In the genomic region with DNA sequence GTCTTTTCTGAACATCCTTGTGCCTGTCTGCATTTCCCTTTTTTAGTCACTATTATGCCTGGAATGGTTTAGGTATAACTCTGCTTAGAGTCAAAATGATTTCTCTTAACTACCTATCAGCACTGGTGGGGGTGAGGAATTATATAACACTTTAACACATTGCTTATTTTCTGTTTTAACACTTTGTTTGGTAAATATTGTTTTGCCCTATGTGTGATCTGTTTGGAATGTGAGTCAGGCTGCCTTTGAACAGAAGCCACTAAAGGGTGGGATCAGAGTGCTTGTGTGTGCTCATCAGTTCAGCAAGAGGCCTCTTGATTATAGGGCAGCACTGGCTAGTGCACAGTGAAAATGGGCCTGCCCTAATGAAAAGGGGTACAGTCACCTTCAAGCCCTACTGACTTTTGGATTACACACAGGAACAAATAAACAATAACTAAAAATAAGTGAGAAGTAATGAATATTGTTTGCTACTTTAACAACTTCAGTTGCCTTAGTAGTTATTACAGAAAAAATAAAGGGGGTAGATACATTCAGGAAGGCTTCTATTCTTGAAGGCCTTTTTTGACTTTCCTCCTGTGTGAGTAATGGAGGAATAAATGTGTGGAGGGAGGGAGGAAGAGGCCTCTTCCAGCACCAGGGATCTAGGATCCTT, we compare ENCODE assay signal across 1 cellular context.
TF ChIP-seq lines count a peak whose summit lies in the region.

No MANE protein-coding gene starts in this region.

TF ChIP-seq in HepG2, 621 proteins besides CTCF, POLR2A, EP300 and RAD21 (continued from another document and continues in another):
- peak; percentile 74 for TF ChIP-seq ELF3 (CRISPR knock-in tag; IDR thresholded peaks at IDR 0.05)
- 0 out of 2 replicates have a peak, but pooled peaks have one; percentile 25 for TF ChIP-seq KMT2B (CRISPR knock-in tag; IDR thresholded peaks at IDR 0.05)
- TF ChIP-seq ARHGAP35 (CRISPR knock-in tag; IDR thresholded peaks at IDR 0.05; ENCODE audit: borderline replicate concordance) = no peak
- TF ChIP-seq ZNF329 (CRISPR knock-in tag; IDR thresholded peaks at IDR 0.05; ENCODE audit: low read depth) = no peak
- no peak; the same call in 1 of the 2 replicates for TF ChIP-seq HOXA3 (CRISPR knock-in tag; IDR thresholded peaks at IDR 0.05)
- TF ChIP-seq ZSCAN9 (CRISPR knock-in tag; IDR thresholded peaks at IDR 0.05; ENCODE audit: borderline replicate concordance) = no peak; the same call in 1 of the 2 replicates
- peak; percentile 46; the same call in 1 of the 2 replicates for TF ChIP-seq CREM (IDR thresholded peaks at IDR 0.05)
- no peak for TF ChIP-seq CREM (CRISPR knock-in tag; IDR thresholded peaks at IDR 0.05)
- no peak for TF ChIP-seq USF2 (IDR thresholded peaks at IDR 0.05; ENCODE audit: low read depth, low read length)
- TF ChIP-seq USF2 (CRISPR knock-in tag; IDR thresholded peaks at IDR 0.05; ENCODE audit: borderline replicate concordance) = no peak
- TF ChIP-seq DMAP1 (CRISPR knock-in tag; IDR thresholded peaks at IDR 0.05) = 0 out of 2 replicates have a peak, but pooled peaks have one; percentile 24
- TF ChIP-seq NR2F6 (IDR thresholded peaks at IDR 0.05) = peak; percentile 97
- TF ChIP-seq NR2F6 (CRISPR knock-in tag; IDR thresholded peaks at IDR 0.05) = peak; percentile 94
- TF ChIP-seq, protein P1, sequence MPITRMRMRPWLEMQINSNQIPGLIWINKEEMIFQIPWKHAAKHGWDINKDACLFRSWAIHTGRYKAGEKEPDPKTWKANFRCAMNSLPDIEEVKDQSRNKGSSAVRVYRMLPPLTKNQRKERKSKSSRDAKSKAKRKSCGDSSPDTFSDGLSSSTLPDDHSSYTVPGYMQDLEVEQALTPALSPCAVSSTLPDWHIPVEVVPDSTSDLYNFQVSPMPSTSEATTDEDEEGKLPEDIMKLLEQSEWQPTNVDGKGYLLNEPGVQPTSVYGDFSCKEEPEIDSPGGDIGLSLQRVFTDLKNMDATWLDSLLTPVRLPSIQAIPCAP (CRISPR knock-in tag; IDR thresholded peaks at IDR 0.05; ENCODE audit: low read depth) = no peak
- TF ChIP-seq ZNF883 (CRISPR knock-in tag; IDR thresholded peaks at IDR 0.05; ENCODE audit: not compliant biosample characterization) = no peak
- no peak for TF ChIP-seq SOX6 (IDR thresholded peaks at IDR 0.05)
- peak; percentile 67; the same call in 1 of the 2 replicates for TF ChIP-seq SOX6 (CRISPR knock-in tag; IDR thresholded peaks at IDR 0.05)
- TF ChIP-seq ZNF3 (CRISPR knock-in tag; IDR thresholded peaks at IDR 0.05) = 0 out of 2 replicates have a peak, but pooled peaks have one; percentile 36
- TF ChIP-seq, protein P2, sequence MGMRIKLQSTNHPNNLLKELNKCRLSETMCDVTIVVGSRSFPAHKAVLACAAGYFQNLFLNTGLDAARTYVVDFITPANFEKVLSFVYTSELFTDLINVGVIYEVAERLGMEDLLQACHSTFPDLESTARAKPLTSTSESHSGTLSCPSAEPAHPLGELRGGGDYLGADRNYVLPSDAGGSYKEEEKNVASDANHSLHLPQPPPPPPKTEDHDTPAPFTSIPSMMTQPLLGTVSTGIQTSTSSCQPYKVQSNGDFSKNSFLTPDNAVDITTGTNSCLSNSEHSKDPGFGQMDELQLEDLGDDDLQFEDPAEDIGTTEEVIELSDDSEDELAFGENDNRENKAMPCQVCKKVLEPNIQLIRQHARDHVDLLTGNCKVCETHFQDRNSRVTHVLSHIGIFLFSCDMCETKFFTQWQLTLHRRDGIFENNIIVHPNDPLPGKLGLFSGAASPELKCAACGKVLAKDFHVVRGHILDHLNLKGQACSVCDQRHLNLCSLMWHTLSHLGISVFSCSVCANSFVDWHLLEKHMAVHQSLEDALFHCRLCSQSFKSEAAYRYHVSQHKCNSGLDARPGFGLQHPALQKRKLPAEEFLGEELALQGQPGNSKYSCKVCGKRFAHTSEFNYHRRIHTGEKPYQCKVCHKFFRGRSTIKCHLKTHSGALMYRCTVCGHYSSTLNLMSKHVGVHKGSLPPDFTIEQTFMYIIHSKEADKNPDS (CRISPR knock-in tag; IDR thresholded peaks at IDR 0.05) = no peak
- TF ChIP-seq NR1H2 (CRISPR knock-in tag; IDR thresholded peaks at IDR 0.05; ENCODE audit: borderline replicate concordance, low read depth) = no peak
- TF ChIP-seq, protein P3, sequence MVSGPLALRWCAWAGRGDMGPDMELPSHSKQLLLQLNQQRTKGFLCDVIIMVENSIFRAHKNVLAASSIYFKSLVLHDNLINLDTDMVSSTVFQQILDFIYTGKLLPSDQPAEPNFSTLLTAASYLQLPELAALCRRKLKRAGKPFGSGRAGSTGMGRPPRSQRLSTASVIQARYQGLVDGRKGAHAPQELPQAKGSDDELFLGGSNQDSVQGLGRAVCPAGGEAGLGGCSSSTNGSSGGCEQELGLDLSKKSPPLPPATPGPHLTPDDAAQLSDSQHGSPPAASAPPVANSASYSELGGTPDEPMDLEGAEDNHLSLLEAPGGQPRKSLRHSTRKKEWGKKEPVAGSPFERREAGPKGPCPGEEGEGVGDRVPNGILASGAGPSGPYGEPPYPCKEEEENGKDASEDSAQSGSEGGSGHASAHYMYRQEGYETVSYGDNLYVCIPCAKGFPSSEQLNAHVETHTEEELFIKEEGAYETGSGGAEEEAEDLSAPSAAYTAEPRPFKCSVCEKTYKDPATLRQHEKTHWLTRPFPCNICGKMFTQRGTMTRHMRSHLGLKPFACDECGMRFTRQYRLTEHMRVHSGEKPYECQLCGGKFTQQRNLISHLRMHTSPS (CRISPR knock-in tag; IDR thresholded peaks at IDR 0.05; ENCODE audit: low read depth) = no peak
- peak; percentile 69; the same call in 1 of the 2 replicates for TF ChIP-seq MIER3 (CRISPR knock-in tag; IDR thresholded peaks at IDR 0.05; ENCODE audit: borderline replicate concordance)
- no peak; the same call in 1 of the 2 replicates for TF ChIP-seq STAT5B (CRISPR knock-in tag; IDR thresholded peaks at IDR 0.05)
- TF ChIP-seq, protein P4, sequence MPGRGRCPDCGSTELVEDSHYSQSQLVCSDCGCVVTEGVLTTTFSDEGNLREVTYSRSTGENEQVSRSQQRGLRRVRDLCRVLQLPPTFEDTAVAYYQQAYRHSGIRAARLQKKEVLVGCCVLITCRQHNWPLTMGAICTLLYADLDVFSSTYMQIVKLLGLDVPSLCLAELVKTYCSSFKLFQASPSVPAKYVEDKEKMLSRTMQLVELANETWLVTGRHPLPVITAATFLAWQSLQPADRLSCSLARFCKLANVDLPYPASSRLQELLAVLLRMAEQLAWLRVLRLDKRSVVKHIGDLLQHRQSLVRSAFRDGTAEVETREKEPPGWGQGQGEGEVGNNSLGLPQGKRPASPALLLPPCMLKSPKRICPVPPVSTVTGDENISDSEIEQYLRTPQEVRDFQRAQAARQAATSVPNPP (CRISPR knock-in tag; IDR thresholded peaks at IDR 0.05) = no peak
- no peak for TF ChIP-seq SP2 (CRISPR knock-in tag; IDR thresholded peaks at IDR 0.05)
- peak; percentile 39; the same call in 1 of the 2 replicates for TF ChIP-seq NCOA2 (CRISPR knock-in tag; IDR thresholded peaks at IDR 0.05)
- no peak for TF ChIP-seq JUN (CRISPR knock-in tag; IDR thresholded peaks at IDR 0.05)
- TF ChIP-seq ZNF777 (CRISPR knock-in tag; IDR thresholded peaks at IDR 0.05) = no peak
- TF ChIP-seq IRF2 (CRISPR knock-in tag; IDR thresholded peaks at IDR 0.05) = peak; percentile 49
- TF ChIP-seq HBP1 (CRISPR knock-in tag; IDR thresholded peaks at IDR 0.05; ENCODE audit: low read depth) = no peak
- no peak for TF ChIP-seq ZNF333 (CRISPR knock-in tag; IDR thresholded peaks at IDR 0.05; ENCODE audit: borderline replicate concordance)
- peak in 1 of 2 experiments; percentile 76; a peak in 2 of 4 replicates for TF ChIP-seq ATF4 (CRISPR knock-in tag; IDR thresholded peaks at IDR 0.05)
- TF ChIP-seq TBL1XR1 (IDR thresholded peaks at IDR 0.05; ENCODE audit: borderline replicate concordance, low read length, partially characterized antibody) = peak; percentile 89
- TF ChIP-seq RBAK (CRISPR knock-in tag; IDR thresholded peaks at IDR 0.05) = no peak
- TF ChIP-seq HDAC6 (IDR thresholded peaks at IDR 0.05; ENCODE audit: low read depth, low read length) = no peak
- no peak for TF ChIP-seq POLR2AphosphoS2 (IDR thresholded peaks at IDR 0.05; ENCODE audit: low read depth, low read length)
- no peak; the same call in 1 of the 2 replicates for TF ChIP-seq SAFB2 (CRISPR knock-in tag; IDR thresholded peaks at IDR 0.05; ENCODE audit: borderline replicate concordance, low read depth)
- TF ChIP-seq PHF21A (CRISPR knock-in tag; IDR thresholded peaks at IDR 0.05) = peak; percentile 75
- TF ChIP-seq ATF1 (CRISPR knock-in tag; IDR thresholded peaks at IDR 0.05) = no peak
- no peak for TF ChIP-seq YEATS4 (CRISPR knock-in tag; IDR thresholded peaks at IDR 0.05; ENCODE audit: borderline replicate concordance)
- no peak for TF ChIP-seq ZNF354B (CRISPR knock-in tag; IDR thresholded peaks at IDR 0.05)
- no peak for TF ChIP-seq NR2C2 (CRISPR knock-in tag; IDR thresholded peaks at IDR 0.05; ENCODE audit: borderline replicate concordance)
- no peak for TF ChIP-seq KDM5B (CRISPR knock-in tag; IDR thresholded peaks at IDR 0.05; ENCODE audit: borderline replicate concordance)
- TF ChIP-seq ARID5B (CRISPR knock-in tag; IDR thresholded peaks at IDR 0.05) = peak; percentile 92
- peak; percentile 51 for TF ChIP-seq THAP11 (CRISPR knock-in tag; IDR thresholded peaks at IDR 0.05)
- no peak for TF ChIP-seq CENPX (CRISPR knock-in tag; IDR thresholded peaks at IDR 0.05)
- no peak for TF ChIP-seq ZNF775 (CRISPR knock-in tag; IDR thresholded peaks at IDR 0.05; ENCODE audit: borderline replicate concordance)
- TF ChIP-seq SP5 (CRISPR knock-in tag; IDR thresholded peaks at IDR 0.05; ENCODE audit: borderline replicate concordance, low read depth) = peak; percentile 90
- no peak for TF ChIP-seq ZNF746 (CRISPR knock-in tag; IDR thresholded peaks at IDR 0.05)
- TF ChIP-seq ZBTB20 (CRISPR knock-in tag; IDR thresholded peaks at IDR 0.05; ENCODE audit: borderline replicate concordance, low read depth) = 0 out of 2 replicates have a peak, but pooled peaks have one; percentile 45
